ENCODE assay signal across 22 cellular contexts in the genomic region with DNA sequence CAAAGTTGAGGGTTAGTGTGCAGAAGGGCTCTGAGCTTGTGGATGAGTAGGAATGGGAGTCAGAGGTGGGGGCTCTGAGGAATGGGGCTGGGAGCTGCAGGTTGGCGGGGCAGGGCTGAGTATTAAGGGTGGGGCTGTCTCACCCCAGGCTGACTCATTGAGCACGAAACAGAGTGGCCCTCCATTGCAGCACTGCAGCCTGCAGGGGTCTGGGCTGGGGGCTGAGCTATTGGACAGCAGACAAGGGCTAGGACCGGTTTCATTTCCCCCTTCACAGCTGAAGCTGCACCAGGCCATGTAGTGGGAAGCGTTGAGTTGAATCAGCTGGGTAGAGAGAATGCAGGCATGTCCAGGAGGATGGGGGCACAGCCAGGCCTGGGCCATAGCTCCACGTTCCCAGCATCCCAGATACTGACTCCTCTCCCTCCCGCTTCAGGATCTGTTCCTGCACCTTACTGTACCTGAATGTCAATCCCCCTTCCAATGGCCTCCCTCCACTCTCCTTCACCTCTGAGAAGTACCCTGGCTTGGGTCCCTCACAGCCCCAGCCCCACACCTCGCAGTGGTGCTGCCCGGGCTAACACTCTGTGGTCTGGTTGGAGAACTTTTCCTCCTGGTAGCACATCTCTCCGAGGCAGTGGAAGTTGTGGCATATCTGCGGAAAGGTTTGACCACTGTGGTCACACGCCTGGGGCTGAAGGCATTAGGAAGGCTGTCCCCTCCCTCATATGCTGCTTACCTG. TPM values are rescaled to one million over a fixed set of nuclear protein-coding genes. Genes with fewer than 3 reads are reported as not detected.
DNase-seq lines count a peak whose midpoint lies in the region; ATAC-seq and TF ChIP-seq lines count a peak whose summit lies in the region.
"Had no signal": no experiment of that assay in that cellular context is flagged by ENCODE, and none has a peak within 500 bp of the region (broad histone marks: within the 10 kb centered on the region; RNA-seq: fewer than 3 reads in every experiment).

No MANE protein-coding gene starts in this region.

- no peaks in the 10 kb centered on the region for H3K27me3 ChIP-seq in testis
- H3K27me3 ChIP-seq: BE2C, heart right ventricle had no signal

- no TSS peak for BruUV-seq in OCI-LY7 (replicated peaks; lab: Mats Ljungman, UMichigan)

- H3K4me3 ChIP-seq in OCI-LY7 (ENCODE audit: low read depth, low read length, poor library complexity, severe bottlenecking) (no peak overlapping the region), testis (no peak overlapping the region)
- H3K4me3 ChIP-seq: heart right ventricle, skin epidermis had no signal

- no peak overlapping the region for H3K27ac ChIP-seq in OCI-LY7 (ENCODE audit: low read depth, low read length, poor library complexity, severe bottlenecking)
- H3K27ac ChIP-seq in testis, result no peak overlapping the region
- H3K27ac ChIP-seq: heart right ventricle, skin epidermis had no signal

- H3K9me3 ChIP-seq in OCI-LY7 (ENCODE audit: low read length) (no peaks in the 10 kb centered on the region), testis (no peaks in the 10 kb centered on the region)
- H3K9me3 ChIP-seq: BE2C, heart right ventricle had no signal

- H3K9me2 ChIP-seq in OCI-LY7 (ENCODE audit: insufficient read depth, low read length), result no peaks in the 10 kb centered on the region

- peak; percentile 56 for DNase-seq in cardiac septum (ENCODE audit: low spot score)
- DNase-seq in Right ventricle myocardium inferior (ENCODE audit: missing footprints), result no peak
- DNase-seq in OCI-LY7 (ENCODE audit: low spot score), result peak; percentile 50
- DNase-seq in testis, result no peak
- no peak for DNase-seq in NCI-H2029 (lab: John Stamatoyannopoulos, UW)
- DNase-seq: activated CD4-positive, alpha-beta T cell treated with anti-CD3 and anti-CD28 coated beads, Interleukin-2, amount 50 U/mL, for 4 hours; activated CD8-positive, alpha-beta memory T cell treated with anti-CD3 and anti-CD28 coated beads, Interleukin-2, amount 50 U/mL, for 48 hours; BE2C; Calu3; heart right ventricle; HFFc6; mesendoderm; NCI-H1436 treated with DMSO at 0.1 percent for 48 hours; NCI-H524; occipital lobe; RPMI8226; substantia nigra had no signal

- no peaks in the 10 kb centered on the region for H4K20me1 ChIP-seq in OCI-LY7 (ENCODE audit: insufficient read depth, low read length)

- H3K4me2 ChIP-seq in OCI-LY7 (ENCODE audit: low read length), result 0 out of 2 replicates have a peak overlapping the region, but pooled peaks have one; percentile 5

- H3K4me1 ChIP-seq in OCI-LY7 (ENCODE audit: insufficient read depth, low read length, poor library complexity, severe bottlenecking), result peaks cover 46% of the 10 kb centered on the region
- H3K4me1 ChIP-seq in testis, result no peaks in the 10 kb centered on the region
- H3K4me1 ChIP-seq: BE2C had no signal

- TF ChIP-seq POLR2A in testis (IDR thresholded peaks at IDR 0.05), result no peak

- CTCF ChIA-PET in OCI-LY7 (lab: Charles Lee; ENCODE audit: unreplicated experiment), result interaction anchor here (0.5 kb wide), 2 partner anchors 567 to 984 kb away, joined by 3 read pairs; no protein-coding TSS in a partner anchor

- H3K79me2 ChIP-seq in OCI-LY7 (ENCODE audit: insufficient read depth, low read depth, low read length), result no peaks in the 10 kb centered on the region

- H3K36me3 ChIP-seq in OCI-LY7 (ENCODE audit: insufficient read depth, low read length) (peaks cover 1% of the 10 kb centered on the region; the same call in 1 of the 2 replicates), testis (ENCODE audit: low read depth, missing control alignments) (no peaks in the 10 kb centered on the region)
- H3K36me3 ChIP-seq: BE2C had no signal

- no peak for ATAC-seq in Right ventricle myocardium inferior
- ATAC-seq in esophagus mucosa, result peak; percentile 23
- no peak for ATAC-seq in HG03469 (IDR thresholded peaks at IDR 0.05; ENCODE audit: unreplicated experiment)
- ATAC-seq in GM18870 (IDR thresholded peaks at IDR 0.05; ENCODE audit: unreplicated experiment), result no peak
- ATAC-seq: activated T-helper 17 cell treated with anti-CD3 and anti-CD28 coated beads, Interleukin-2, amount 50 U/mL, for 72 hours; heart right ventricle had no signal

- intact Hi-C loops in cardiac septum (cut with DNase I) (no loop called here), Right ventricle myocardium inferior (cut with DNase I) (no loop called here), OCI-LY7 (cut with micrococcal nuclease; ENCODE audit: unreplicated experiment) (no loop called here), testis (cut with DNase I; ENCODE audit: low total_unique reads) (no loop called here)

- WGBS in testis, 2 donors, result 73 to 91% methylated on average over 11 of the region's 11 CpGs

- TF ChIP-seq CTCF in OCI-LY7 (conservative IDR thresholded peaks at IDR 0.05; ENCODE audit: low read length) (no peak), testis (IDR thresholded peaks at IDR 0.05) (no peak)

- POLR2A ChIA-PET in OCI-LY7 (lab: Charles Lee), result interaction anchor here (0.6 to 1.6 kb wide), 5 partner anchors 13 to 1241 kb away, joined by 3 to 4 read pairs (median 3); no protein-coding TSS in a partner anchor

- H2AFZ ChIP-seq in OCI-LY7 (ENCODE audit: low read length), result no peak overlapping the region

RNA-seq across cellular contexts. Expression of a gene that starts 4.4 kb away (rescaled TPM):
- total RNA-seq in cardiac septum (13.7 TPM), Right ventricle myocardium inferior (11.2 TPM), OCI-LY7 (2022) (63.0 and 72.9 TPM in 2 replicates), esophagus mucosa (8.6 TPM), testis (10 to 100 TPM; 24.1 to 31.6 TPM)
- total RNA-seq in OCI-LY7 (2014; rRNA removed; shearing (Covaris generic)), result 47.8 and 49.7 TPM in 2 replicates
- polyA plus RNA-seq in testis (ENCODE audit: insufficient read depth, low read depth, low replicate concordance), result 15.3 TPM

RNA-seq across cellular contexts. Expression of a gene that starts 38.6 kb away (rescaled TPM):
- total RNA-seq in cardiac septum (30.9 TPM), Right ventricle myocardium inferior (26.9 TPM), OCI-LY7 (2022) (106 and 133 TPM in 2 replicates), esophagus mucosa (41.7 TPM), testis (10 to 100 TPM; 59.3 to 74.6 TPM)
- total RNA-seq in OCI-LY7 (2014; rRNA removed; shearing (Covaris generic)), result 89.5 and 155 TPM in 2 replicates
- polyA plus RNA-seq in testis (ENCODE audit: insufficient read depth, low read depth, low replicate concordance), result 87.5 TPM

RNA-seq across cellular contexts. Expression of a gene that starts 54.1 kb away (rescaled TPM):
- total RNA-seq in cardiac septum, result 9.8 TPM
- 20.2 TPM for total RNA-seq in Right ventricle myocardium inferior
- 0.21 and 0.63 TPM in 2 replicates for total RNA-seq in OCI-LY7 (2014; rRNA removed; shearing (Covaris generic))
- total RNA-seq in OCI-LY7 (2022), result 1.2 and 1.8 TPM in 2 replicates
- 10.6 TPM for total RNA-seq in esophagus mucosa
- 10 to 100 TPM; 21.3 to 28.7 TPM for total RNA-seq in testis
- polyA plus RNA-seq in testis (ENCODE audit: insufficient read depth, low read depth, low replicate concordance), result 20.7 TPM

Comparison
In these comparisons a context has a peak if more than half of its experiments do, and no peak if none do; other contexts are left out.
1. DNase-seq: peak in cardiac septum (single experiment) and OCI-LY7 (single experiment); none in Right ventricle myocardium inferior (single experiment), testis (single experiment) and NCI-H2029 (single experiment).